In the genomic region with DNA sequence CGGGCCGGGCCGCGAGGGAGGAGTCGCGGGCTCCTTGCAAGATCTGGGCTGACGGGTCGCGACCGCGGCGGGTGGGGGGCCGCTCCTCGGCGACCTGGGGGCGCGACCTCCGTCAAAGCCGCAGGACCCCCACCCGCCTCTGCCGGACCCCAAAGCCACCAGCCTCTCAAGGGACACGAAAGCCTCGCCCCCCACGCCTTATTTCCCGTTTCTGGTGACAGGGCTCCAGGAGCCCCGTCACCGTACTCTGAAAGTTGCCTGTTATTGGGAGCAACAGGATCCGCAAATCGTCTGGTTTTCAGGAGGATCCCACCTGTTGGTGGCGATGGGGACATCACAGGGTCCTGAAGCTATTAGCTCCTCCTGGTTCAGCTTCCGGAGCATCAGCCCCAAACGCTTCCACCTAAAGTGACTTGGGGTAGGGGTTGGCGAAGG, we compare ENCODE assay signal across 9 cellular contexts. TPM values are rescaled to one million over a fixed set of nuclear protein-coding genes. Genes with fewer than 3 reads are reported as not detected.
DNase-seq lines count a peak whose midpoint lies in the region; ATAC-seq and TF ChIP-seq lines count a peak whose summit lies in the region.
"Had no signal": no experiment of that assay in that cellular context is flagged by ENCODE, and none has a peak within 500 bp of the region (broad histone marks: within the 10 kb centered on the region; RNA-seq: fewer than 3 reads in every experiment).

No MANE protein-coding gene starts in this region.

- DNase-seq in AG10803 (ENCODE audit: low read depth) (peak; percentile 23), GM23248 (peak; percentile 58), Peyer's patch (no peak), mesothelial cell of epicardium (ENCODE audit: low spot score in 2 of 2, unreplicated experiment in 2 of 2) (peak in 1 of 2 experiments; percentile 51)

- H4K20me1 ChIP-seq in GM23248 (ENCODE audit: insufficient read depth) = no peaks in the 10 kb centered on the region

- H3K36me3 ChIP-seq in GM23248 (ENCODE audit: low read depth) = 0 out of 2 replicates have a peak, but pooled peaks cover 10% of the 10 kb centered on the region
- H3K36me3 ChIP-seq in Peyer's patch = peaks cover 0 to 33% (median 0%) of the 10 kb centered on the region in 3 donors
- peaks cover 14 to 29% of the 10 kb centered on the region in 2 donors for H3K36me3 ChIP-seq in duodenal mucosa (ENCODE audit: control insufficient read depth in 1 of 2, insufficient read depth in 2 of 2, low read length in 2 of 2)

- TF ChIP-seq POLR2A in Peyer's patch (IDR thresholded peaks at IDR 0.05) = no peak

- peaks cover 98% of the 10 kb centered on the region for H3K79me2 ChIP-seq in GM23248 (ENCODE audit: insufficient read depth)

- TF ChIP-seq CTCF in AG10803 (conservative IDR thresholded peaks at IDR 0.05; ENCODE audit: low read length) = peak; percentile 9; the same call in 1 of the 2 replicates
- TF ChIP-seq CTCF in Peyer's patch (IDR thresholded peaks at IDR 0.05) = no peak
- no peak for TF ChIP-seq CTCF in mesothelial cell of epicardium (IDR thresholded peaks at IDR 0.05; ENCODE audit: unreplicated experiment)

- H3K9ac ChIP-seq in GM23248 = peak overlapping the region; percentile 99
- peak overlapping the region; percentile 92 to 100 for H3K9ac ChIP-seq in duodenal mucosa (ENCODE audit: low read depth in 1 of 2, low read length in 2 of 2)

- peak overlapping the region; percentile 100 for H3K4me3 Mint-ChIP-seq in mesothelial cell of epicardium

- H3K27me3 Mint-ChIP-seq in mesothelial cell of epicardium (ENCODE audit: low read depth) = no peaks in the 10 kb centered on the region

- 1% methylated on average over 18 to 33 of the region's 33 CpGs for WGBS in GM23248 (ENCODE audit: low coverage in 1 of 2, low lambda C conversion rate in 2 of 2, missing lambda C conversion rate in 2 of 2), 2 experiments

- H3K27ac Mint-ChIP-seq in mesothelial cell of epicardium = peak overlapping the region; percentile 96

- ATAC-seq in HG03432 (IDR thresholded peaks at IDR 0.05; ENCODE audit: unreplicated experiment) (no peak), HG03457 (IDR thresholded peaks at IDR 0.05; ENCODE audit: unreplicated experiment) (no peak), esophagus mucosa (no peak)

- H3K9me2 ChIP-seq in GM23248 (ENCODE audit: insufficient read depth) = no peaks in the 10 kb centered on the region

- H3K4me3 ChIP-seq in AG10803 (ENCODE audit: low read length) (peak overlapping the region; percentile 99), GM23248 (peak overlapping the region; percentile 98), Peyer's patch (peak overlapping the region; percentile 79 to 98 (median 85)), duodenal mucosa (ENCODE audit: low read depth in 1 of 2, low read length in 2 of 2) (peak overlapping the region; percentile 81 to 98)

- H2AFZ ChIP-seq in GM23248 = peak overlapping the region; percentile 85

- no peaks in the 10 kb centered on the region for H3F3A ChIP-seq in GM23248 (ENCODE audit: insufficient read depth)

- H3K4me2 ChIP-seq in GM23248 (ENCODE audit: unreplicated experiment) = peak overlapping the region; percentile 99

- peak overlapping the region; percentile 89 for H3K27ac ChIP-seq in GM23248
- H3K27ac ChIP-seq in Peyer's patch = peak overlapping the region; percentile 78 to 92 (median 85)
- peak overlapping the region; percentile 84 for H3K27ac ChIP-seq in duodenal mucosa (ENCODE audit: low read depth, low read length)

- H3K9me3 ChIP-seq in GM23248 (ENCODE audit: low read depth) = no peaks in the 10 kb centered on the region
- no peaks in the 10 kb centered on the region for H3K9me3 ChIP-seq in Peyer's patch
- H3K9me3 ChIP-seq in duodenal mucosa (ENCODE audit: control insufficient read depth in 1 of 2, low read length in 2 of 2) = no peaks in the 10 kb centered on the region

- H3K4me1 ChIP-seq in GM23248 (ENCODE audit: insufficient read depth) (peaks cover 17% of the 10 kb centered on the region), Peyer's patch (peaks cover 0 to 31% (median 12%) of the 10 kb centered on the region in 4 donors), duodenal mucosa (ENCODE audit: control insufficient read depth in 1 of 2, insufficient read depth in 2 of 2, low read length in 2 of 2) (peaks cover 8 to 14% of the 10 kb centered on the region in 2 donors)

- peaks cover 25% of the 10 kb centered on the region for H3K36me3 Mint-ChIP-seq in mesothelial cell of epicardium

- H3K4me1 Mint-ChIP-seq in mesothelial cell of epicardium = peaks cover 13% of the 10 kb centered on the region

- in situ Hi-C loops in GM23248 (cut with MboI) = no loop called here

- H3K27me3 ChIP-seq in GM23248 (replicated peaks; ENCODE audit: insufficient read depth) (no peaks in the 10 kb centered on the region), Peyer's patch (no peaks in the 10 kb centered on the region), duodenal mucosa (ENCODE audit: control insufficient read depth in 1 of 2, insufficient read depth in 2 of 2, low read length in 2 of 2) (no peaks in the 10 kb centered on the region)

- no peaks in the 10 kb centered on the region for H3K9me3 Mint-ChIP-seq in mesothelial cell of epicardium

RNA-seq across cellular contexts. Expression of a gene that starts 0.5 kb away (rescaled TPM):
- total RNA-seq in GM23248 (2014; rRNA removed; shearing (Covaris generic)) = 25.4 and 25.7 TPM in 2 replicates
- polyA plus RNA-seq in GM23248 (2016; fragmentation: Nextera tagmentation; extraction: Ambion mirVana) = 22.2 and 23.0 TPM in 2 replicates
- total RNA-seq in Peyer's patch (100 to 1,000 TPM in 3 of 4 donors, 10 to 100 TPM in 1; 79.3 to 160 (median 130) TPM), mesothelial cell of epicardium (93.0 to 107 TPM (median 94.7 TPM) in 3 replicates), esophagus mucosa (33.4 TPM)

RNA-seq across cellular contexts. Expression of a gene that starts 0.9 kb away (rescaled TPM):
- total RNA-seq in GM23248 (2014; rRNA removed; shearing (Covaris generic)) = 25.6 and 26.6 TPM in 2 replicates
- 50.5 and 55.6 TPM in 2 replicates for polyA plus RNA-seq in GM23248 (2016; fragmentation: Nextera tagmentation; extraction: Ambion mirVana)
- total RNA-seq in Peyer's patch (10 to 100 TPM; 49.5 to 58.6 (median 55.2) TPM), mesothelial cell of epicardium (70.2 to 77.2 TPM (median 74.9 TPM) in 3 replicates), esophagus mucosa (26.5 TPM)

RNA-seq across cellular contexts. Expression of a gene that starts 48.1 kb away (rescaled TPM):
- 1.9 and 5.7 TPM in 2 replicates for total RNA-seq in GM23248 (2014; rRNA removed; shearing (Covaris generic))
- polyA plus RNA-seq in GM23248 (2016; fragmentation: Nextera tagmentation; extraction: Ambion mirVana) = 2.1 and 4.0 TPM in 2 replicates
- total RNA-seq in Peyer's patch = 100 to 1,000 TPM in 3 of 4 donors, 10 to 100 TPM in 1; 31.4 to 534 (median 463) TPM
- 3.5 to 5.7 TPM (median 4.0 TPM) in 3 replicates for total RNA-seq in mesothelial cell of epicardium
- total RNA-seq in esophagus mucosa = not detected
- total RNA-seq: pulmonary artery endothelial cell had no signal

Comparison
In these comparisons a context has a peak if more than half of its experiments do, and no peak if none do; other contexts are left out.
1. DNase-seq: peak in AG10803 (single experiment) and GM23248 (single experiment); none in Peyer's patch (0 of 3).
2. Peak in every context shown above with its lines, with median percentiles within 50 percentile points of each other: H3K4me3 ChIP-seq and H3K27ac ChIP-seq.